1 cellular context compared by ENCODE assay signal in the genomic region with DNA sequence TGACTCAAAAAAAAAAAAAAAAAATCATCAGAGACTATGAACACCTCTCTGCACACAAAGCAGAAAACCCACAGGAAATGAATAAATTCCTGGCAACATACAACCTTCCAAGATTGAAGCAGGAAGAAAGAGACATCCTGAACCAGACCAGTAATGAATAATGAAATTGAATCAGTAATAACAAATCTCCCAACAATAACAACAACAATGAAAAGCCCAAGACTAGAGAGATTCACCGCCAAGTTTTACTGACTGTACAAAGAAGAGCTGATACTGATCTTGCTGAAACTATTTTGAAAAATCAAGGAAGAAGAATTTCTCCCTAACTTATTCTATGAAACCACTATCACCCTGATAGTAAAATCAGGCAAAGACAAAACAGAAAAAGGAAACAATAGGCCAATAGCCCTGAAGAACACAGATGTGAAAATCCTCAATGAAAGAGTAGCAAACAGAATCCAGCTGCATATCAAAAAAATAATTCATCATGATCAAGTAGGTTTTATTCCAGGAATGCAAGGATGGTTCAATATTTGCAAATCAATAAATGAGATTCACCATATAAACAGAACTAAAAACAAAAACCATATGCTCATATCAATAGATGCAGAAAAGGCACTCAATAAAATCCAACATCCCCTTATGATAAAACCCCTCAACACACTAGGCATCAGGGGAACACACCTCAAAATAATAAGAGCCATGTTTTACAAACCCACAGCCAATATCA.
TF ChIP-seq lines count a peak whose summit lies in the region.

No MANE protein-coding gene starts in this region.

TF ChIP-seq in HEK293, 187 proteins besides CTCF, POLR2A, EP300 and RAD21:
- TF ChIP-seq, protein P1, sequence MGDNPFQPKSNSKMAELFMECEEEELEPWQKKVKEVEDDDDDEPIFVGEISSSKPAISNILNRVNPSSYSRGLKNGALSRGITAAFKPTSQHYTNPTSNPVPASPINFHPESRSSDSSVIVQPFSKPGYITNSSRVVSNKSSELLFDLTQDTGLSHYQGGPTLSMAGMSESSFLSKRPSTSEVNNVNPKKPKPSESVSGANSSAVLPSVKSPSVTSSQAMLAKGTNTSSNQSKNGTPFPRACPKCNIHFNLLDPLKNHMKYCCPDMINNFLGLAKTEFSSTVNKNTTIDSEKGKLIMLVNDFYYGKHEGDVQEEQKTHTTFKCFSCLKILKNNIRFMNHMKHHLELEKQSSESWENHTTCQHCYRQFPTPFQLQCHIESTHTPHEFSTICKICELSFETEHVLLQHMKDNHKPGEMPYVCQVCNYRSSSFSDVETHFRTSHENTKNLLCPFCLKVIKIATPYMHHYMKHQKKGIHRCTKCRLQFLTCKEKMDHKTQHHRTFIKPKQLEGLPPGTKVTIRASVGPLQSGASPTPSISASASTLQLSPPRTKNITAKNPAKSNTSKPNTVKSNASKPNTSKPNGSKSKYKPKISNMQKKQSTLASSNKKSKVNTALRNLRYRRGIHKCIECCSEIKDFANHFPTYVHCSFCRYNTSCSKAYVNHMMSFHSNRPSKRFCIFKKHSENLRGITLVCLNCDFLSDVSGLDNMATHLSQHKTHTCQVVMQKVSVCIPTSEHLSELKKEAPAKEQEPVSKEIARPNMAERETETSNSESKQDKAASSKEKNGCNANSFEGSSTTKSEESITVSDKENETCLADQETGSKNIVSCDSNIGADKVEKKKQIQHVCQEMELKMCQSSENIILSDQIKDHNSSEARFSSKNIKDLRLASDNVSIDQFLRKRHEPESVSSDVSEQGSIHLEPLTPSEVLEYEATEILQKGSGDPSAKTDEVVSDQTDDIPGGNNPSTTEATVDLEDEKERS (tag by site-specific recombination; IDR thresholded peaks at IDR 0.05): 0 out of 2 replicates have a peak, but pooled peaks have one; percentile 16
- TF ChIP-seq, protein P2, sequence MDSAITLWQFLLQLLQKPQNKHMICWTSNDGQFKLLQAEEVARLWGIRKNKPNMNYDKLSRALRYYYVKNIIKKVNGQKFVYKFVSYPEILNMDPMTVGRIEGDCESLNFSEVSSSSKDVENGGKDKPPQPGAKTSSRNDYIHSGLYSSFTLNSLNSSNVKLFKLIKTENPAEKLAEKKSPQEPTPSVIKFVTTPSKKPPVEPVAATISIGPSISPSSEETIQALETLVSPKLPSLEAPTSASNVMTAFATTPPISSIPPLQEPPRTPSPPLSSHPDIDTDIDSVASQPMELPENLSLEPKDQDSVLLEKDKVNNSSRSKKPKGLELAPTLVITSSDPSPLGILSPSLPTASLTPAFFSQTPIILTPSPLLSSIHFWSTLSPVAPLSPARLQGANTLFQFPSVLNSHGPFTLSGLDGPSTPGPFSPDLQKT (IDR thresholded peaks at IDR 0.05; ENCODE audit: borderline replicate concordance, low read depth, low read length): no peak
- TF ChIP-seq, protein P3, sequence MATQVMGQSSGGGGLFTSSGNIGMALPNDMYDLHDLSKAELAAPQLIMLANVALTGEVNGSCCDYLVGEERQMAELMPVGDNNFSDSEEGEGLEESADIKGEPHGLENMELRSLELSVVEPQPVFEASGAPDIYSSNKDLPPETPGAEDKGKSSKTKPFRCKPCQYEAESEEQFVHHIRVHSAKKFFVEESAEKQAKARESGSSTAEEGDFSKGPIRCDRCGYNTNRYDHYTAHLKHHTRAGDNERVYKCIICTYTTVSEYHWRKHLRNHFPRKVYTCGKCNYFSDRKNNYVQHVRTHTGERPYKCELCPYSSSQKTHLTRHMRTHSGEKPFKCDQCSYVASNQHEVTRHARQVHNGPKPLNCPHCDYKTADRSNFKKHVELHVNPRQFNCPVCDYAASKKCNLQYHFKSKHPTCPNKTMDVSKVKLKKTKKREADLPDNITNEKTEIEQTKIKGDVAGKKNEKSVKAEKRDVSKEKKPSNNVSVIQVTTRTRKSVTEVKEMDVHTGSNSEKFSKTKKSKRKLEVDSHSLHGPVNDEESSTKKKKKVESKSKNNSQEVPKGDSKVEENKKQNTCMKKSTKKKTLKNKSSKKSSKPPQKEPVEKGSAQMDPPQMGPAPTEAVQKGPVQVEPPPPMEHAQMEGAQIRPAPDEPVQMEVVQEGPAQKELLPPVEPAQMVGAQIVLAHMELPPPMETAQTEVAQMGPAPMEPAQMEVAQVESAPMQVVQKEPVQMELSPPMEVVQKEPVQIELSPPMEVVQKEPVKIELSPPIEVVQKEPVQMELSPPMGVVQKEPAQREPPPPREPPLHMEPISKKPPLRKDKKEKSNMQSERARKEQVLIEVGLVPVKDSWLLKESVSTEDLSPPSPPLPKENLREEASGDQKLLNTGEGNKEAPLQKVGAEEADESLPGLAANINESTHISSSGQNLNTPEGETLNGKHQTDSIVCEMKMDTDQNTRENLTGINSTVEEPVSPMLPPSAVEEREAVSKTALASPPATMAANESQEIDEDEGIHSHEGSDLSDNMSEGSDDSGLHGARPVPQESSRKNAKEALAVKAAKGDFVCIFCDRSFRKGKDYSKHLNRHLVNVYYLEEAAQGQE (tag by site-specific recombination; IDR thresholded peaks at IDR 0.05): no peak
- peak; percentile 44 for TF ChIP-seq SETDB1 (IDR thresholded peaks at IDR 0.05; ENCODE audit: insufficient read length, low read length)
